35 cellular contexts compared by ENCODE assay signal in the genomic region with DNA sequence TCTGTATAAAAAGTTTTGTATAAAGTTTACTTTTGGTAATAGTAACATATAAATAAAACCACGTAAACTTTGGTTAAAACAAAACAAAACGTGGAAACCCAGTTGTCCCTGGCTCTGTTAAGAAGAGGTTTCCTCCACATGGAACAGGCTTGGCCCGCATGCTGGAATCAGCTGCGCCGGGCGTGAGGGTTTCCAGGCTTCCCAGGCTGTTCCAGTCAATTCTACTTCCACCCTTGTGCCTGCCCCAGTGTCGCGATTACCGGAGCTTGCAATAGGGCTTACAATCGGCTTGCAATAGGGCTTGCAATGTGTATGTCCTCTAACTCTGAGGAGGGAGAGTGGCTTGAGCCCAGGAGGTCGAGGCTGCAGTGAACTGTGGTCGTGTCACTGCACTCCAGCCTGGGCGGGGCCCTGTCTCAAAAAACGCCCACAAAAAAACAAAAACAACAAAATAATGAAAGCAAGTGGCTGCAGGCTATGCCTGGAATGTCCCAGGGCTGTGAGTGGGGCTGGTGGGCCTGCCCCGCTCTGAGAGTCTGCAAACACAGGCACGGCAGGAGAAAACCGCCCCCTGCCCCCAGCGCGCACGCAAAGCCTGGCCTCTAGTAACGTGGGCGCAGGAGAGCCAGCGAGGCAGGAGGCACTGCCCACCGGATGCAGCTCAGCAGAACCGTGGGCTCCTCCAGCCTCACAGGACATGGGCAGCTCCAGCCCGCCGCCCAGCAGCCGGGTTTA. TPM values are rescaled to one million over a fixed set of nuclear protein-coding genes. Genes with fewer than 3 reads are reported as not detected.
DNase-seq lines count a peak whose midpoint lies in the region; ATAC-seq, FAIRE-seq and TF ChIP-seq lines count a peak whose summit lies in the region.
"Had no signal": no experiment of that assay in that cellular context is flagged by ENCODE, and none has a peak within 500 bp of the region (broad histone marks: within the 10 kb centered on the region; RNA-seq: fewer than 3 reads in every experiment).

No MANE protein-coding gene starts in this region.

- no peak overlapping the region for H2AK5ac ChIP-seq in trophoblast cell (ENCODE audit: low read length)

- H3K4me3 ChIP-seq in GM12864 (ENCODE audit: low read depth, low read length) (peak overlapping the region; percentile 6), HUES64 (ENCODE audit: low read length) (no peak overlapping the region), GM12878 (no peak overlapping the region), trophoblast cell (ENCODE audit: low read depth, low read length) (no peak overlapping the region)
- H3K4me3 ChIP-seq: esophagus muscularis mucosa, heart right ventricle, MG63, right lobe of liver had no signal

- BruUV-seq in GM12878 (replicated peaks; lab: Mats Ljungman, UMichigan): no TSS peak

- RAD21 ChIA-PET in GM12878 (lab: Charles Lee; ENCODE audit: unreplicated experiment): interaction anchor here (0.6 to 3.4 kb wide), 3 partner anchors 22 to 66 kb away, joined by 3 to 11 read pairs (median 5); no protein-coding TSS in a partner anchor

- H3K18ac ChIP-seq in trophoblast cell (ENCODE audit: low read length): no peak overlapping the region

- H4K20me1 ChIP-seq in GM12878 (ENCODE audit: control insufficient read depth, insufficient read depth): no peaks in the 10 kb centered on the region

- H3K4me2 ChIP-seq in GM12878 (ENCODE audit: control insufficient read depth, insufficient read depth): peak overlapping the region; percentile 60
- H3K4me2 ChIP-seq in trophoblast cell (ENCODE audit: low read length): no peak overlapping the region

- H3K9me3 ChIP-seq in HUES64 (ENCODE audit: insufficient read depth, low read depth, low read length) (no peaks in the 10 kb centered on the region), GM12878 (replicated peaks; ENCODE audit: control insufficient read depth, insufficient read depth, low read length) (no peaks in the 10 kb centered on the region), trophoblast cell (ENCODE audit: insufficient read depth, low read depth, low read length) (peaks cover 2% of the 10 kb centered on the region)
- H3K9me3 ChIP-seq: BE2C, esophagus muscularis mucosa, heart right ventricle, MG63, right lobe of liver had no signal

- no peak for TF ChIP-seq RAD21 in GM12878 (IDR thresholded peaks at IDR 0.05; ENCODE audit: insufficient read depth, low read depth, low read length)

- H3K4me1 ChIP-seq in HUES64 (ENCODE audit: insufficient read depth, low read length): no peaks in the 10 kb centered on the region
- peaks cover 18% of the 10 kb centered on the region for H3K4me1 ChIP-seq in GM12878 (ENCODE audit: control insufficient read depth, insufficient read depth, low read length)
- peaks cover 4 to 8% of the 10 kb centered on the region in 2 experiments for H3K4me1 ChIP-seq in trophoblast cell (ENCODE audit: control insufficient read depth in 1 of 2, insufficient read depth in 2 of 2, low read length in 2 of 2)
- H3K4me1 ChIP-seq: BE2C, esophagus muscularis mucosa, heart right ventricle, right lobe of liver had no signal

- intact Hi-C loops in GM12878 (cut with micrococcal nuclease; ENCODE audit: unreplicated experiment): no loop called here

- peak overlapping the region; percentile 34 for H4K91ac ChIP-seq in trophoblast cell (ENCODE audit: low read depth, low read length)

- CTCF ChIA-PET in GM12878 (lab: Yijun Ruan, JAX): interaction anchor here (9.3 kb wide), 1 partner anchor 66 kb away, joined by 280 read pairs; no protein-coding TSS in a partner anchor

- SMC1A ChIA-PET in GM12878 (lab: Charles Lee; ENCODE audit: uncharacterized antibody, unreplicated experiment): interaction anchor here (1.3 to 2.1 kb wide), 3 partner anchors 25 to 66 kb away, joined by 7 to 8 read pairs (median 7); no protein-coding TSS in a partner anchor

- no peaks in the 10 kb centered on the region for H3K79me1 ChIP-seq in trophoblast cell (ENCODE audit: low read length)

- no peak for FAIRE-seq in GM12878 (lab: Jason Lieb, UNC)
- FAIRE-seq: endometrium, H54, RCC 7860 had no signal

- no peak overlapping the region for H3K14ac ChIP-seq in trophoblast cell (ENCODE audit: low read length)

- no peak overlapping the region for H2BK120ac ChIP-seq in trophoblast cell (ENCODE audit: insufficient read depth, low read length, poor library complexity)

- H4K12ac ChIP-seq in trophoblast cell (ENCODE audit: low read depth, low read length): no peak overlapping the region

- no peak overlapping the region for H4K8ac ChIP-seq in trophoblast cell (ENCODE audit: low read depth, low read length)

- TF ChIP-seq CTCF in GM12864 (IDR thresholded peaks at IDR 0.05; ENCODE audit: low read depth, low read length, missing control alignments) (no peak), GM12878 (IDR thresholded peaks at IDR 0.05 in 2 of 3, conservative IDR thresholded peaks at IDR 0.05 in 1 of 3; ENCODE audit: control insufficient read depth in 2 of 3, extremely low read depth in 1 of 3, insufficient read depth in 1 of 3, low read depth in 3 of 3, low read length in 3 of 3) (no peak)

- H3K4ac ChIP-seq in trophoblast cell (ENCODE audit: low read depth, low read length): no peak overlapping the region

- H3K36me3 ChIP-seq in HUES64 (ENCODE audit: insufficient read depth, low read length) (peaks cover 2% of the 10 kb centered on the region; the same call in 1 of the 2 replicates), GM12878 (ENCODE audit: control insufficient read depth in 2 of 2, insufficient read depth in 2 of 2, low read length in 1 of 2) (peaks cover 3 to 9% of the 10 kb centered on the region in 2 experiments; a peak in 3 of 4 replicates), trophoblast cell (ENCODE audit: control insufficient read depth in 1 of 2, insufficient read depth in 2 of 2, low read length in 2 of 2) (peaks cover 8 to 12% of the 10 kb centered on the region in 2 experiments)
- H3K36me3 ChIP-seq: MG63, right lobe of liver had no signal

- TF ChIP-seq POLR2A in GM12878 (IDR thresholded peaks at IDR 0.05; ENCODE audit: low read depth, low read length): no peak; the same call in 1 of the 2 replicates

- no peak overlapping the region for H2BK12ac ChIP-seq in trophoblast cell (ENCODE audit: low read length)

- H2AFZ ChIP-seq in GM12878 (ENCODE audit: control insufficient read depth, low read depth, low read length): no peak overlapping the region
- no peak overlapping the region for H2AFZ ChIP-seq in trophoblast cell (ENCODE audit: insufficient read depth, low read length, poor library complexity)

- H3K27ac ChIP-seq in HUES64 (ENCODE audit: low read depth, low read length) (peak overlapping the region; percentile 13; the same call in 1 of the 2 replicates), GM12878 (ENCODE audit: control insufficient read depth, insufficient read depth) (peak overlapping the region; percentile 52), trophoblast cell (ENCODE audit: low read depth, low read length) (no peak overlapping the region)
- H3K27ac ChIP-seq: esophagus muscularis mucosa, heart right ventricle, right lobe of liver, WERI-Rb-1 had no signal

- H3K27me3 ChIP-seq in HUES64 (ENCODE audit: insufficient read depth, low read length) (no peaks in the 10 kb centered on the region), GM12878 (replicated peaks in 1 of 2; ENCODE audit: control insufficient read depth in 2 of 2, insufficient read depth in 2 of 2, low read length in 1 of 2) (no peaks in the 10 kb centered on the region), trophoblast cell (ENCODE audit: insufficient read depth, low read length) (no peaks in the 10 kb centered on the region)
- H3K27me3 ChIP-seq: BE2C, esophagus muscularis mucosa, heart right ventricle, MG63, right lobe of liver had no signal

- POLR2A ChIA-PET in GM12878 (lab: Charles Lee): interaction anchor here (0.6 to 1.2 kb wide), 2 partner anchors 66 to 259 kb away, joined by 3 to 4 read pairs; no protein-coding TSS in a partner anchor

- H2BK5ac ChIP-seq in trophoblast cell (ENCODE audit: low read depth, low read length, poor library complexity): no peak overlapping the region

- DNase-seq in GM12864 (ENCODE audit: low read depth) (no peak), GM12878 (ENCODE audit: low read depth, low spot score) (no peak), trophoblast cell (peak; percentile 58 to 67), cortex of kidney (lab: John Stamatoyannopoulos, UW) (no peak), activated T-cell treated with anti-CD3 and anti-CD28 coated beads for 4 hours (no peak), OCI-M1 (lab: John Stamatoyannopoulos, UW) (no peak)
- DNase-seq: ACHN; activated CD4-positive, alpha-beta T cell treated with anti-CD3 and anti-CD28 coated beads, Interleukin-2, amount 10 ng/mL, durations not matched to agents 24 days and 14 days; activated CD8-positive, alpha-beta memory T cell treated with anti-CD3 and anti-CD28 coated beads for 24 hours; activated effector memory CD4-positive, alpha-beta T cell treated with Interleukin-2 at 50 U/mL for 16 hours; anterior cingulate cortex; BE2C; foreskin fibroblast; heart right ventricle; KBM-7; MG63; naive B cell; NCI-H1105 treated with DMSO at 0.1 percent for 48 hours; NCI-H2029; NCI-H524 treated with DMSO at 0.1 percent for 48 hours; nucleus accumbens; right lobe of liver; SIG-M5; stimulated activated CD8-positive, alpha-beta memory T cell treated with anti-CD3 and anti-CD28 coated beads, Interleukin-4, amount 100 ng/mL, for 48 hours; SW 1271; WERI-Rb-1 had no signal

- no peak overlapping the region for H3K23ac ChIP-seq in trophoblast cell (ENCODE audit: low read length)

- H3K9ac ChIP-seq in HUES64 (ENCODE audit: low read depth, low read length) (no peak overlapping the region), GM12878 (ENCODE audit: control insufficient read depth, insufficient read depth, low read length) (no peak overlapping the region), trophoblast cell (ENCODE audit: low read length) (no peak overlapping the region)

- WGBS in HUES64: 89% methylated on average over 27 of the region's 28 CpGs
- 55% methylated on average over 28 of the region's 28 CpGs for WGBS in GM12878 (ENCODE audit: insufficient coverage, insufficient replicate concordance, low lambda C conversion rate, missing lambda C conversion rate)
- no CpG with 5 or more reads among the region's 28 CpGs for WGBS in trophoblast cell (ENCODE audit: extremely low coverage, insufficient coverage, insufficient read length)

- ATAC-seq in GM12878: no peak
- ATAC-seq in HG03139 (IDR thresholded peaks at IDR 0.05; ENCODE audit: unreplicated experiment): no peak
- ATAC-seq: heart right ventricle, right lobe of liver had no signal

- no peaks in the 10 kb centered on the region for H3K79me2 ChIP-seq in GM12878 (ENCODE audit: control insufficient read depth, insufficient read depth, low read length)
- H3K79me2 ChIP-seq in trophoblast cell (ENCODE audit: control insufficient read depth, insufficient read depth, low read length, poor library complexity): no peaks in the 10 kb centered on the region

- in situ Hi-C loops in GM12878 (cut with MboI): loop anchor here (5.0 kb wide), 1 partner anchor 63 kb away; no protein-coding TSS in a partner anchor

- no peak for TF ChIP-seq EP300 in GM12878 (IDR thresholded peaks at IDR 0.05; ENCODE audit: borderline replicate concordance in 1 of 2, control insufficient read depth in 1 of 2, low read depth in 2 of 2, low read length in 2 of 2)

RNA-seq across cellular contexts. Expression of gene CYP2W1, which starts 16.3 kb away (rescaled TPM):
- polyA plus RNA-seq in HUES64 (2013, experiment 1 of 2): not detected
- polyA plus RNA-seq in HUES64 (2013, experiment 2 of 2): not detected
- total RNA-seq in GM12878 (2013; cell fraction: nucleolus; rRNA removed): not detected in 2 replicates
- total RNA-seq in GM12878 (2014; rRNA removed) (not detected in 2 replicates), GM12878 (2014; rRNA removed; fragmentation: Illumina TruSeq; extraction: Trizol) (not detected in 2 replicates), GM12878 (2021) (not detected in 2 replicates)
- not detected for polyA plus RNA-seq in GM12878 (2011; ENCODE audit: low read depth)
- polyA plus RNA-seq in GM12878 (2011; rRNA removed) (not detected in 2 replicates), GM12878 (2014; fragmentation: Illumina TruSeq; extraction: Trizol) (not detected in 2 replicates), GM12878 (2014; fragmentation: Nextera tagmentation; extraction: Ambion mirVana) (not detected), GM12878 (2014; rRNA removed) (not detected in 2 replicates), GM12878 (2016; fragmentation: Nextera tagmentation; extraction: Ambion mirVana) (not detected)
- not detected in 2 replicates for polyA plus RNA-seq in GM12878 (2011; cell fraction: cytosol; rRNA removed)
- polyA plus RNA-seq in GM12878 (2011; cell fraction: nucleus; rRNA removed): 0.04 and 0.07 TPM in 2 replicates
- polyA plus RNA-seq in GM12878 (2012): not detected in 2 replicates
- not detected in 2 replicates for polyA minus RNA-seq in GM12878 (2011; rRNA and poly(A)+ RNA removed)
- polyA minus RNA-seq in GM12878 (2011; cell fraction: cytosol; rRNA and poly(A)+ RNA removed): not detected in 2 replicates
- not detected in 2 replicates for polyA minus RNA-seq in GM12878 (2011; cell fraction: nucleus; rRNA and poly(A)+ RNA removed)
- polyA plus RNA-seq in trophoblast cell (2013): 0.01 TPM in 1 of 2 replicates, not detected in the other
- total RNA-seq: activated CD4-positive, alpha-beta T cell treated with anti-CD3 and anti-CD28 coated beads, Interleukin-2, amount 10 ng/mL, durations not matched to agents 24 days and 14 days; cardiac septum; heart right ventricle; kidney epithelial cell; right lobe of liver had no signal
- polyA plus RNA-seq: heart right ventricle, liver had no signal

RNA-seq across cellular contexts. Expression of gene COX19, which starts 24.0 kb away (rescaled TPM):
- polyA plus RNA-seq in HUES64 (2013, experiment 1 of 2): 5.8 TPM
- 7.0 TPM for polyA plus RNA-seq in HUES64 (2013, experiment 2 of 2)
- total RNA-seq in GM12878 (2013; cell fraction: nucleolus; rRNA removed): 117 and 121 TPM in 2 replicates
- total RNA-seq in GM12878 (2014; rRNA removed): 10.2 and 12.5 TPM in 2 replicates
- total RNA-seq in GM12878 (2014; rRNA removed; fragmentation: Illumina TruSeq; extraction: Trizol): 9.5 and 11.4 TPM in 2 replicates
- 8.6 and 9.0 TPM in 2 replicates for total RNA-seq in GM12878 (2021)
- 4.5 TPM for polyA plus RNA-seq in GM12878 (2011; ENCODE audit: low read depth)
- 15.9 and 17.0 TPM in 2 replicates for polyA plus RNA-seq in GM12878 (2011; rRNA removed)
- polyA plus RNA-seq in GM12878 (2011; cell fraction: cytosol; rRNA removed): 10.8 and 11.2 TPM in 2 replicates
- polyA plus RNA-seq in GM12878 (2011; cell fraction: nucleus; rRNA removed): 22.4 and 24.8 TPM in 2 replicates
- polyA plus RNA-seq in GM12878 (2012): 6.9 and 7.6 TPM in 2 replicates
- 7.0 and 12.4 TPM in 2 replicates for polyA plus RNA-seq in GM12878 (2014; fragmentation: Illumina TruSeq; extraction: Trizol)
- 1 to 10 TPM; 3.7 to 6.6 TPM for polyA plus RNA-seq in GM12878 (2014; fragmentation: Nextera tagmentation; extraction: Ambion mirVana)
- polyA plus RNA-seq in GM12878 (2014; rRNA removed): 8.9 and 10.2 TPM in 2 replicates
- 10 to 100 TPM; 15.0 to 17.9 TPM for polyA plus RNA-seq in GM12878 (2016; fragmentation: Nextera tagmentation; extraction: Ambion mirVana)
- polyA minus RNA-seq in GM12878 (2011; rRNA and poly(A)+ RNA removed): 11.1 and 20.0 TPM in 2 replicates
- polyA minus RNA-seq in GM12878 (2011; cell fraction: cytosol; rRNA and poly(A)+ RNA removed): 2.1 and 2.7 TPM in 2 replicates
- 11.1 and 16.1 TPM in 2 replicates for polyA minus RNA-seq in GM12878 (2011; cell fraction: nucleus; rRNA and poly(A)+ RNA removed)
- 8.3 and 8.4 TPM in 2 replicates for polyA plus RNA-seq in trophoblast cell (2013)

RNA-seq across cellular contexts. Expression of gene ADAP1, which starts 44.8 kb away (rescaled TPM):
- 1.7 TPM for polyA plus RNA-seq in HUES64 (2013, experiment 1 of 2)
- polyA plus RNA-seq in HUES64 (2013, experiment 2 of 2): 1.6 TPM
- 23.8 and 32.2 TPM in 2 replicates for total RNA-seq in GM12878 (2013; cell fraction: nucleolus; rRNA removed)
- 34.0 and 44.2 TPM in 2 replicates for total RNA-seq in GM12878 (2014; rRNA removed)
- total RNA-seq in GM12878 (2014; rRNA removed; fragmentation: Illumina TruSeq; extraction: Trizol): 15.8 and 17.9 TPM in 2 replicates
- 38.7 and 42.3 TPM in 2 replicates for total RNA-seq in GM12878 (2021)
- polyA plus RNA-seq in GM12878 (2011; ENCODE audit: low read depth): 3.9 TPM
- 16.6 and 22.5 TPM in 2 replicates for polyA plus RNA-seq in GM12878 (2011; rRNA removed)
- polyA plus RNA-seq in GM12878 (2011; cell fraction: cytosol; rRNA removed): 30.5 and 44.3 TPM in 2 replicates
- polyA plus RNA-seq in GM12878 (2011; cell fraction: nucleus; rRNA removed): 55.5 and 64.6 TPM in 2 replicates
- 17.1 and 19.8 TPM in 2 replicates for polyA plus RNA-seq in GM12878 (2012)
- polyA plus RNA-seq in GM12878 (2014; fragmentation: Illumina TruSeq; extraction: Trizol): 8.0 and 22.0 TPM in 2 replicates
- polyA plus RNA-seq in GM12878 (2014; fragmentation: Nextera tagmentation; extraction: Ambion mirVana): under 1 TPM in 1 of 2 experiments, not detected in 1; 0.22 TPM
- 28.9 and 35.5 TPM in 2 replicates for polyA plus RNA-seq in GM12878 (2014; rRNA removed)
- polyA plus RNA-seq in GM12878 (2016; fragmentation: Nextera tagmentation; extraction: Ambion mirVana): 10 to 100 TPM in 1 of 2 experiments, 1 to 10 TPM in 1; 6.7 to 12.7 TPM
- polyA minus RNA-seq in GM12878 (2011; rRNA and poly(A)+ RNA removed): 15.7 and 37.9 TPM in 2 replicates
- 22.1 and 25.5 TPM in 2 replicates for polyA minus RNA-seq in GM12878 (2011; cell fraction: cytosol; rRNA and poly(A)+ RNA removed)
- polyA minus RNA-seq in GM12878 (2011; cell fraction: nucleus; rRNA and poly(A)+ RNA removed): 14.0 and 35.4 TPM in 2 replicates
- 1.0 and 1.4 TPM in 2 replicates for polyA plus RNA-seq in trophoblast cell (2013)

RNA-seq across cellular contexts. Expression of gene GPR146, which starts 45.0 kb away (rescaled TPM):
- 0.60 TPM for polyA plus RNA-seq in HUES64 (2013, experiment 1 of 2)
- 1.3 TPM for polyA plus RNA-seq in HUES64 (2013, experiment 2 of 2)
- total RNA-seq in GM12878 (2013; cell fraction: nucleolus; rRNA removed): 30.0 and 31.5 TPM in 2 replicates
- total RNA-seq in GM12878 (2014; rRNA removed): 0.65 and 0.68 TPM in 2 replicates
- 0.36 and 0.92 TPM in 2 replicates for total RNA-seq in GM12878 (2014; rRNA removed; fragmentation: Illumina TruSeq; extraction: Trizol)
- total RNA-seq in GM12878 (2021): 0.51 and 1.1 TPM in 2 replicates
- 3.5 TPM for polyA plus RNA-seq in GM12878 (2011; ENCODE audit: low read depth)
- polyA plus RNA-seq in GM12878 (2011; rRNA removed): 9.0 and 12.0 TPM in 2 replicates
- polyA plus RNA-seq in GM12878 (2011; cell fraction: cytosol; rRNA removed): 12.9 and 14.2 TPM in 2 replicates
- polyA plus RNA-seq in GM12878 (2011; cell fraction: nucleus; rRNA removed): 18.1 and 26.9 TPM in 2 replicates
- 5.0 and 11.4 TPM in 2 replicates for polyA plus RNA-seq in GM12878 (2012)
- polyA plus RNA-seq in GM12878 (2014; fragmentation: Illumina TruSeq; extraction: Trizol): 0.19 TPM in 1 of 2 replicates, not detected in the other
- polyA plus RNA-seq in GM12878 (2014; fragmentation: Nextera tagmentation; extraction: Ambion mirVana): not detected
- 0.50 and 0.80 TPM in 2 replicates for polyA plus RNA-seq in GM12878 (2014; rRNA removed)
- 1 to 10 TPM in 1 of 2 experiments, under 1 TPM in 1; 0.56 to 1.0 TPM for polyA plus RNA-seq in GM12878 (2016; fragmentation: Nextera tagmentation; extraction: Ambion mirVana)
- polyA minus RNA-seq in GM12878 (2011; rRNA and poly(A)+ RNA removed): 11.6 and 21.0 TPM in 2 replicates
- 2.2 and 3.7 TPM in 2 replicates for polyA minus RNA-seq in GM12878 (2011; cell fraction: cytosol; rRNA and poly(A)+ RNA removed)
- 6.0 and 13.7 TPM in 2 replicates for polyA minus RNA-seq in GM12878 (2011; cell fraction: nucleus; rRNA and poly(A)+ RNA removed)
- 5.6 and 6.0 TPM in 2 replicates for polyA plus RNA-seq in trophoblast cell (2013)

Comparison
In these comparisons a context has a peak if more than half of its experiments do, and no peak if none do; other contexts are left out.
1. DNase-seq: peak in trophoblast cell (2 of 2); none in GM12864 (single experiment), GM12878 (single experiment), cortex of kidney (single experiment), activated T-cell treated with anti-CD3 and anti-CD28 coated beads for 4 hours (single experiment) and OCI-M1 (single experiment).